8 cellular contexts compared by ENCODE assay signal in genomic region chr17:1398900-1399299, GRCh38. TPM values are rescaled to one million over a fixed set of nuclear protein-coding genes. Genes with fewer than 3 reads are reported as not detected.
DNase-seq lines count a peak whose midpoint lies in the region; ATAC-seq and TF ChIP-seq lines count a peak whose summit lies in the region.

No MANE protein-coding gene starts in this region.

- no peaks in the 10 kb centered on the region for H3K27me3 Mint-ChIP-seq in Calu3 (ENCODE audit: unreplicated experiment)

- DNase-seq in Calu3 (no peak), LoVo (ENCODE audit: low spot score) (peak; percentile 16), astrocyte of the spinal cord (ENCODE audit: low read depth, low spot score) (peak; percentile 29), left colon (peak in 1 of 2 donors; percentile 36), superior temporal gyrus (ENCODE audit: extremely low spot score) (peak; percentile 49), foreskin melanocyte (no peak), Kasumi-1 (lab: John Stamatoyannopoulos, UW) (no peak)

- peak overlapping the region; percentile 98 for H3K4me3 Mint-ChIP-seq in Calu3 (ENCODE audit: low read depth, unreplicated experiment)

- BruUV-seq in Calu3 (replicated peaks; lab: Mats Ljungman, UMichigan) = no TSS peak

- intact Hi-C loops in Calu3 (cut with micrococcal nuclease; ENCODE audit: unreplicated experiment) = no loop called here
- intact Hi-C loops in left colon (cut with DNase I, micrococcal nuclease) = no loop called here

- peak; percentile 2 for ATAC-seq in left colon
- no peak for ATAC-seq in HG03520 (IDR thresholded peaks at IDR 0.05; ENCODE audit: unreplicated experiment)

- peaks cover 12% of the 10 kb centered on the region for H3K4me1 Mint-ChIP-seq in Calu3 (ENCODE audit: low read depth, unreplicated experiment)

- in situ Hi-C loops in astrocyte of the spinal cord (cut with HindIII; ENCODE audit: low sequenced_read_pairs) = no loop called here

- peak overlapping the region; percentile 100 for H3K27ac Mint-ChIP-seq in Calu3 (ENCODE audit: unreplicated experiment)

- CTCF ChIA-PET in Calu3 (lab: Charles Lee) = no interaction called here

- H3K4me3 ChIP-seq in astrocyte of the spinal cord (ENCODE audit: low read depth, low read length) = peak overlapping the region; percentile 99

- H3K9me3 Mint-ChIP-seq in Calu3 (ENCODE audit: low read depth, unreplicated experiment) = no peaks in the 10 kb centered on the region

- H3K36me3 Mint-ChIP-seq in Calu3 (ENCODE audit: insufficient read depth, unreplicated experiment) = peaks cover 48% of the 10 kb centered on the region

- no peak for TF ChIP-seq CTCF in Calu3 (IDR thresholded peaks at IDR 0.05; ENCODE audit: unreplicated experiment)
- TF ChIP-seq CTCF in astrocyte of the spinal cord (IDR thresholded peaks at IDR 0.05; ENCODE audit: low read depth, low read length) = no peak

RNA-seq across cellular contexts. Expression of gene YWHAE, which starts 1.1 kb away (rescaled TPM):
- total RNA-seq in Calu3 (2022) = 466 and 504 TPM in 2 replicates
- 100 to 1,000 TPM; 411 to 446 TPM for total RNA-seq in left colon

RNA-seq across cellular contexts. Expression of gene CRK, which starts 57.1 kb away (rescaled TPM):
- 38.9 and 40.0 TPM in 2 replicates for total RNA-seq in Calu3 (2022)
- total RNA-seq in left colon = 10 to 100 TPM; 74.6 to 80.9 TPM

Comparison
In these comparisons a context has a peak if more than half of its experiments do, and no peak if none do; other contexts are left out.
1. DNase-seq: peak in LoVo (single experiment), astrocyte of the spinal cord (single experiment) and superior temporal gyrus (single experiment); none in Calu3 (single experiment), foreskin melanocyte (single experiment) and Kasumi-1 (0 of 2).